ENCODE assay signal across 27 cellular contexts in genomic region chr3:184647405-184647936, GRCh38.
DNase-seq lines count a peak whose midpoint lies in the region; ATAC-seq, FAIRE-seq and TF ChIP-seq lines count a peak whose summit lies in the region.
"Had no signal": no experiment of that assay in that cellular context is flagged by ENCODE, and none has a peak within 500 bp of the region (broad histone marks: within the 10 kb centered on the region; RNA-seq: fewer than 3 reads in every experiment).

No MANE protein-coding gene starts in this region.

- H3K36me3 ChIP-seq in BLaER1 treated with 17β-estradiol and CSF1 and Interleukin-3, amounts not matched to agents 10 nM and 100 nM: no peaks in the 10 kb centered on the region
- H3K36me3 ChIP-seq in neuronal stem cell (replicated peaks in 1 of 2; ENCODE audit: control insufficient read depth in 2 of 2, insufficient read depth in 2 of 2, low read length in 2 of 2): no peaks in the 10 kb centered on the region
- H3K36me3 ChIP-seq: SJSA1 had no signal

- H3K79me1 ChIP-seq in neuronal stem cell (ENCODE audit: low read depth, low read length): no peaks in the 10 kb centered on the region

- peak overlapping the region in 7 of 11 experiments; percentile 17 to 43 (median 30); a peak in 13 of 22 replicates for H3K4me2 ChIP-seq in BLaER1 treated with 17β-estradiol and CSF1 and Interleukin-3, amounts not matched to agents 10 nM and 100 nM
- H3K4me2 ChIP-seq in neuronal stem cell (ENCODE audit: insufficient read depth, low read length, poor library complexity, severe bottlenecking): no peak overlapping the region

- no peaks in the 10 kb centered on the region for H3K27me3 ChIP-seq in BLaER1 treated with 17β-estradiol and CSF1 and Interleukin-3, amounts not matched to agents 10 nM and 100 nM
- H3K27me3 ChIP-seq in neuronal stem cell (ENCODE audit: control insufficient read depth in 3 of 3, insufficient read depth in 3 of 3, low read depth in 1 of 3, low read length in 3 of 3): peaks cover 0 to 3% (median 0%) of the 10 kb centered on the region in 3 experiments
- H3K27me3 ChIP-seq: SJSA1 had no signal

- no peak overlapping the region for H2BK12ac ChIP-seq in neuronal stem cell (ENCODE audit: low read length)

- no peak for TF ChIP-seq CTCF in D721Med (IDR thresholded peaks at IDR 0.05; ENCODE audit: insufficient read depth, missing control alignments)

- H3K9ac ChIP-seq in BLaER1 treated with 17β-estradiol and CSF1 and Interleukin-3, amounts not matched to agents 10 nM and 100 nM: no peak overlapping the region; a peak in 1 of 22 replicates
- no peak overlapping the region for H3K9ac ChIP-seq in neuronal stem cell (ENCODE audit: low read depth, low read length, poor library complexity)

- peak overlapping the region; percentile 74 for H3K18ac ChIP-seq in neuronal stem cell (ENCODE audit: low read length)

- FAIRE-seq in D721Med (lab: Jason Lieb, UNC): no peak
- FAIRE-seq: A204.1, GM12892, GM19239, K562 had no signal

- H2AK5ac ChIP-seq in neuronal stem cell (ENCODE audit: low read depth, low read length): no peak overlapping the region

- no peak overlapping the region for H2BK120ac ChIP-seq in neuronal stem cell (ENCODE audit: low read depth, low read length)

- WGBS in neuronal stem cell (ENCODE audit: extremely low coverage in 2 of 2, insufficient read length in 2 of 2, insufficient replicate concordance in 1 of 2), 2 donors: no CpG with 5 or more reads among the region's 7 CpGs

- no peak overlapping the region for H2AFZ ChIP-seq in neuronal stem cell (ENCODE audit: low read length)

- no peak overlapping the region for H4K8ac ChIP-seq in neuronal stem cell (ENCODE audit: low read depth, low read length)

- peak overlapping the region; percentile 65 for H2BK15ac ChIP-seq in neuronal stem cell (ENCODE audit: low read length)

- H3K4me3 ChIP-seq in BLaER1 treated with 17β-estradiol and CSF1 and Interleukin-3, amounts not matched to agents 10 nM and 100 nM: no peak overlapping the region
- H3K4me3 ChIP-seq in neuronal stem cell (ENCODE audit: low read length in 2 of 2): no peak overlapping the region
- H3K4me3 ChIP-seq: K562, SJSA1 had no signal

- no peak overlapping the region for H3K14ac ChIP-seq in neuronal stem cell (ENCODE audit: low read length)

- peaks cover 31 to 64% (median 46%) of the 10 kb centered on the region in 10 experiments for H3K4me1 ChIP-seq in BLaER1 treated with 17β-estradiol and CSF1 and Interleukin-3, amounts not matched to agents 10 nM and 100 nM
- H3K4me1 ChIP-seq in neuronal stem cell (ENCODE audit: control insufficient read depth in 2 of 2, insufficient read depth in 1 of 2, low read depth in 1 of 2, low read length in 2 of 2): peaks cover 3 to 10% of the 10 kb centered on the region in 2 donors
- H3K4me1 ChIP-seq: SJSA1 had no signal

- no peak overlapping the region for H3K27ac ChIP-seq in BLaER1 treated with 17β-estradiol and CSF1 and Interleukin-3, amounts not matched to agents 10 nM and 100 nM
- no peak overlapping the region for H3K27ac ChIP-seq in neuronal stem cell (replicated peaks; ENCODE audit: low read length)
- H3K27ac ChIP-seq: C4-2B, SJSA1 had no signal

- no peak overlapping the region for H4K91ac ChIP-seq in neuronal stem cell (ENCODE audit: low read depth, low read length, poor library complexity)

- DNase-seq in Right ventricle myocardium superior (no peak), cardiac septum (ENCODE audit: low spot score) (no peak), left ventricle myocardium superior (peak; percentile 26), neuronal stem cell (ENCODE audit: low spot score) (no peak), D721Med (ENCODE audit: insufficient read length, low spot score) (no peak), DMS114 treated with DMSO at 0.1 percent for 48 hours (lab: John Stamatoyannopoulos, UW; ENCODE audit: unreplicated experiment) (no peak)
- DNase-seq: Caco-2; CD8-positive, alpha-beta T cell; DMS 273 treated with DMSO at 0.1 percent for 48 hours; DMS79 treated with DMSO at 0.1 percent for 48 hours; Kasumi-1; NCI-H1105; NCI-H1436 treated with DMSO at 0.1 percent for 48 hours; NCI-H187 treated with DMSO at 0.1 percent for 48 hours; NCI-H2171 treated with DMSO at 0.1 percent for 48 hours; NCI-H524; NCI-H748 treated with DMSO at 0.1 percent for 48 hours; NK-92 treated with Interleukin-12 subunit alpha and Interleukin-12 subunit beta, amount 100 ng/mL, for 24 hours; PC-3 had no signal

- intact Hi-C loops in Right ventricle myocardium superior (cut with DNase I): no loop called here
- intact Hi-C loops in cardiac septum (cut with DNase I): no loop called here
- intact Hi-C loops in left ventricle myocardium superior (cut with micrococcal nuclease): no loop called here

- ATAC-seq in Right ventricle myocardium superior (ENCODE audit: poor library complexity) (peak; percentile 38), left ventricle myocardium superior (peak; percentile 42)
- ATAC-seq: CD8-positive, alpha-beta T cell; HCT116; K562; PC-3 had no signal

- H4K20me1 ChIP-seq in BLaER1 treated with 17β-estradiol and CSF1 and Interleukin-3, amounts not matched to agents 10 nM and 100 nM: no peaks in the 10 kb centered on the region

- no peak overlapping the region for H3K4ac ChIP-seq in neuronal stem cell (ENCODE audit: low read length)

- no peak overlapping the region for H3K23ac ChIP-seq in neuronal stem cell (ENCODE audit: low read depth, low read length, poor library complexity)

- H2BK5ac ChIP-seq in neuronal stem cell (ENCODE audit: low read length): no peak overlapping the region

- no peaks in the 10 kb centered on the region for H3K9me3 ChIP-seq in BLaER1 treated with 17β-estradiol and CSF1 and Interleukin-3, amounts not matched to agents 10 nM and 100 nM (replicated peaks in 1 of 11)
- no peaks in the 10 kb centered on the region for H3K9me3 ChIP-seq in neuronal stem cell (replicated peaks in 1 of 2; ENCODE audit: control insufficient read depth in 2 of 2, insufficient read depth in 1 of 2, low read depth in 1 of 2, low read length in 2 of 2)
- H3K9me3 ChIP-seq: Caco-2, SJSA1 had no signal
